9 cellular contexts compared by ENCODE assay signal in genomic region chr6:168370310-168370991, GRCh38. TPM values are rescaled to one million over a fixed set of nuclear protein-coding genes. Genes with fewer than 3 reads are reported as not detected.
DNase-seq lines count a peak whose midpoint lies in the region; ATAC-seq and TF ChIP-seq lines count a peak whose summit lies in the region.
"Had no signal": no experiment of that assay in that cellular context is flagged by ENCODE, and none has a peak within 500 bp of the region (broad histone marks: within the 10 kb centered on the region; RNA-seq: fewer than 3 reads in every experiment).

No MANE protein-coding gene starts in this region.

- TF ChIP-seq CTCF in heart right ventricle (IDR thresholded peaks at IDR 0.05), result peak; percentile 64 to 89 (median 81)

- H3K27me3 ChIP-seq in heart right ventricle, result peaks cover 0 to 37% (median 5%) of the 10 kb centered on the region in 7 donors

- WGBS in heart right ventricle, 2 donors, result 51 to 53% methylated on average over 43 of the region's 43 CpGs

- H3K4me3 ChIP-seq in heart right ventricle, result no peak overlapping the region

- peak; percentile 25 for DNase-seq in Caki2 (ENCODE audit: low read depth)
- DNase-seq in RPMI7951 (ENCODE audit: low read depth), result peak; percentile 9
- peak; percentile 80 for DNase-seq in activated effector memory CD4-positive, alpha-beta T cell treated with anti-CD3 and anti-CD28 coated beads, Interleukin-2, amount 50 U/mL, for 16 hours
- DNase-seq in heart right ventricle, result peak; percentile 65 to 82
- peak; percentile 89 for DNase-seq in sciatic nerve (ENCODE audit: low spot score)
- DNase-seq in T1000 (lab: John Stamatoyannopoulos, UW), result no peak

- in situ Hi-C loops in Caki2 (cut with HindIII; ENCODE audit: low pct_unique_long_range_greater_than_20kb, low sequenced_read_pairs), result no loop called here

- intact Hi-C loops in heart right ventricle (cut with DNase I), result loop anchor here (1.0 to 10.0 kb wide), 8 partner anchors 72 to 515 kb away; partner anchors contain the start of gene SMOC2 (in 2 of the 10)
- intact Hi-C loops in sciatic nerve (cut with DNase I), result loop anchor here (5.0 kb wide), 1 partner anchor 517 kb away; no protein-coding TSS in a partner anchor

- no peaks in the 10 kb centered on the region for H3K36me3 ChIP-seq in heart right ventricle

- H3K9me3 ChIP-seq in heart right ventricle, result peaks cover 0 to 6% (median 0%) of the 10 kb centered on the region in 11 donors

- H3K4me1 ChIP-seq in heart right ventricle, result peaks cover 0 to 10% (median 0%) of the 10 kb centered on the region in 9 donors

- ATAC-seq in HG02798 (IDR thresholded peaks at IDR 0.05; ENCODE audit: poor library complexity, unreplicated experiment), result peak; percentile 50
- ATAC-seq in heart right ventricle, result peak; percentile 87 to 93 (median 88)
- peak; percentile 89 for ATAC-seq in sciatic nerve
- no peak for ATAC-seq in HG03097 (IDR thresholded peaks at IDR 0.05; ENCODE audit: low FRiP score, unreplicated experiment)

- no peak overlapping the region for H3K27ac ChIP-seq in heart right ventricle

RNA-seq across cellular contexts. Expression of gene DACT2, which starts 50.9 kb away (rescaled TPM):
- total RNA-seq in Caki2 (2014; rRNA removed; shearing (Covaris generic); ENCODE audit: low replicate concordance), result not detected in 2 replicates
- total RNA-seq in RPMI7951 (2014; rRNA removed; shearing (Covaris generic)), result not detected in 2 replicates
- total RNA-seq in heart right ventricle (1 to 10 TPM in 2 of 10 donors, under 1 TPM in 8; 0.09 to 1.5 (median 0.66) TPM), sciatic nerve (1.9 TPM)
- under 1 TPM; 0.29 to 0.38 TPM for polyA plus RNA-seq in heart right ventricle
- polyA plus RNA-seq: IgD-negative memory B cell had no signal
